10 cellular contexts compared by ENCODE assay signal in the genomic region with DNA sequence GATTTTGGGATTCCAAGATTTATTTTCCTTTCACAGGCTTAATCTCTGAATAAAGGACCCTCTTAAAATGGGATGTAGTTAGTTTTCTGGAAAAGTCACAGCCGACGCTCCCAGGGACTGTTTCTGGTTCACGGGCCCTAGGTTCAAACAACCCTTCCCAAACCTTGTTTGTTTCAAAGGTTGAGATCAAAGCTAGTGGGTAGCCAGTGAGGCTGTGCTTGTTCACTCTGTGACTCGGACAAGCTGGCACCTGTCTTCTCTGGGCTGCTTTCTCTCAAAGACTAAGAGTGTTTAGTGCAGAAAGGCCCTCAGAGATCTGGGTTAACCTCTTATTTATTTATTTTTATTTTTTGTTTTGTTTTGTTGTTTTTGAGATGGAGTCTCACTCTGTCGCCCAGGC. TPM values are rescaled to one million over a fixed set of nuclear protein-coding genes. Genes with fewer than 3 reads are reported as not detected.
DNase-seq lines count a peak whose midpoint lies in the region; ATAC-seq and TF ChIP-seq lines count a peak whose summit lies in the region.
"Had no signal": no experiment of that assay in that cellular context is flagged by ENCODE, and none has a peak within 500 bp of the region (broad histone marks: within the 10 kb centered on the region; RNA-seq: fewer than 3 reads in every experiment).

No MANE protein-coding gene starts in this region.

- H3K4me3 Mint-ChIP-seq in chondrocyte (ENCODE audit: unreplicated experiment) = no peak overlapping the region
- no peak overlapping the region for H3K4me3 Mint-ChIP-seq in activated T-cell treated with anti-CD3 and anti-CD28 coated beads, Interleukin-2, amount 50 U/mL, for 72 hours

- H3K27ac Mint-ChIP-seq in chondrocyte (ENCODE audit: unreplicated experiment) = peak overlapping the region; percentile 89
- H3K27ac Mint-ChIP-seq in activated T-cell treated with anti-CD3 and anti-CD28 coated beads, Interleukin-2, amount 50 U/mL, for 72 hours = no peak overlapping the region

- no peaks in the 10 kb centered on the region for H3K36me3 Mint-ChIP-seq in chondrocyte (ENCODE audit: low read depth)
- no peaks in the 10 kb centered on the region for H3K36me3 Mint-ChIP-seq in activated T-cell treated with anti-CD3 and anti-CD28 coated beads, Interleukin-2, amount 50 U/mL, for 72 hours (ENCODE audit: insufficient read depth in 2 of 2)

- no peaks in the 10 kb centered on the region for H3K36me3 ChIP-seq in mesodermal cell (ENCODE audit: control insufficient read depth, insufficient read depth, low read length)

- no peaks in the 10 kb centered on the region for H3K27me3 Mint-ChIP-seq in chondrocyte (ENCODE audit: low read depth)
- no peaks in the 10 kb centered on the region for H3K27me3 Mint-ChIP-seq in activated T-cell treated with anti-CD3 and anti-CD28 coated beads, Interleukin-2, amount 50 U/mL, for 72 hours (ENCODE audit: low read depth)

- no peaks in the 10 kb centered on the region for H3K9me3 Mint-ChIP-seq in chondrocyte (ENCODE audit: low read depth)
- no peaks in the 10 kb centered on the region for H3K9me3 Mint-ChIP-seq in activated T-cell treated with anti-CD3 and anti-CD28 coated beads, Interleukin-2, amount 50 U/mL, for 72 hours

- H3K27ac ChIP-seq in mesodermal cell (ENCODE audit: low read depth, low read length, severe bottlenecking) (peak overlapping the region; percentile 75), temporal lobe (ENCODE audit: low read depth, low read length) (peak overlapping the region; percentile 100)
- H3K27ac ChIP-seq: KMS-11 had no signal

- no peaks in the 10 kb centered on the region for H3K9me3 ChIP-seq in mesodermal cell (ENCODE audit: control insufficient read depth, low read length)

- WGBS in mesodermal cell (ENCODE audit: insufficient coverage in 2 of 2), 2 experiments = 67 to 70% methylated on average over 4 of the region's 5 CpGs

- no peak overlapping the region for H3K4me3 ChIP-seq in mesodermal cell (ENCODE audit: extremely low read depth, insufficient read depth, low read length, poor library complexity, severe bottlenecking)

- H3K4me1 Mint-ChIP-seq in chondrocyte (ENCODE audit: low read depth) = peaks cover 75% of the 10 kb centered on the region
- peaks cover 57% of the 10 kb centered on the region for H3K4me1 Mint-ChIP-seq in activated T-cell treated with anti-CD3 and anti-CD28 coated beads, Interleukin-2, amount 50 U/mL, for 72 hours (ENCODE audit: low read depth)

- H3K4me1 ChIP-seq in mesodermal cell (ENCODE audit: control insufficient read depth, insufficient read depth, low read length, poor library complexity, severe bottlenecking) = peaks cover 64% of the 10 kb centered on the region

- no peak for ATAC-seq in activated T-cell treated with anti-CD3 and anti-CD28 coated beads, Interleukin-2, amount 50 U/mL, for 72 hours (replicated peaks in 1 of 2)

- peak; percentile 54 for DNase-seq in M059J (ENCODE audit: low read depth)
- no peak for DNase-seq in chondrocyte (ENCODE audit: low spot score)
- DNase-seq in HPDE6-E6E7 (ENCODE audit: extremely low spot score) = no peak
- no peak for DNase-seq in SW 1271 (lab: John Stamatoyannopoulos, UW)
- no peak for DNase-seq in UCSD-AML1 (lab: John Stamatoyannopoulos, UW; ENCODE audit: unreplicated experiment)
- no peak for DNase-seq in activated T-cell treated with anti-CD3 and anti-CD28 coated beads, Interleukin-2, amount 50 U/mL, for 72 hours
- DNase-seq: activated naive CD4-positive, alpha-beta T cell had no signal

- no peak for TF ChIP-seq CTCF in chondrocyte (IDR thresholded peaks at IDR 0.05)

RNA-seq across cellular contexts. Expression of a gene that starts 13.0 kb away (rescaled TPM):
- 370 and 608 TPM in 2 replicates for total RNA-seq in M059J (2014; rRNA removed; shearing (Covaris generic))
- total RNA-seq in chondrocyte (11,810 to 14,376 TPM (median 12,130 TPM) in 3 replicates), temporal lobe (8,183 TPM)
- 1,431 TPM for polyA plus RNA-seq in mesodermal cell (2013, experiment 1 of 2)
- 2,018 TPM for polyA plus RNA-seq in mesodermal cell (2013, experiment 2 of 2)
- over 10,000 TPM in 1 of 2 donors, 1,000 to 10,000 TPM in 1; 8,391 to 13,279 TPM for total RNA-seq in activated T-cell treated with anti-CD3 and anti-CD28 coated beads, Interleukin-2, amount 50 U/mL, for 72 hours

RNA-seq across cellular contexts. Expression of a gene that starts 39.1 kb away (rescaled TPM):
- 59.7 and 96.5 TPM in 2 replicates for total RNA-seq in M059J (2014; rRNA removed; shearing (Covaris generic))
- 108 to 123 TPM (median 120 TPM) in 3 replicates for total RNA-seq in chondrocyte
- 102 TPM for polyA plus RNA-seq in mesodermal cell (2013, experiment 1 of 2)
- 89.8 TPM for polyA plus RNA-seq in mesodermal cell (2013, experiment 2 of 2)
- 34.2 TPM for total RNA-seq in temporal lobe
- 10 to 100 TPM; 77.9 to 83.4 TPM for total RNA-seq in activated T-cell treated with anti-CD3 and anti-CD28 coated beads, Interleukin-2, amount 50 U/mL, for 72 hours

Comparison
In these comparisons a context has a peak if more than half of its experiments do, and no peak if none do; other contexts are left out.
1. RNA of a gene that starts 13.0 kb away (total RNA-seq): 8,391 to 13,279 TPM in activated T-cell treated with anti-CD3 and anti-CD28 coated beads, Interleukin-2, amount 50 U/mL, for 72 hours, 11,810 to 14,376 TPM in chondrocyte and 8,183 TPM in temporal lobe (single experiment); 370 to 608 TPM in M059J; every median in the first group is over 10 times any median in the second.